27 cellular contexts compared by ENCODE assay signal in genomic region chr12:123961585-123961984, GRCh38.
"Had no signal": no experiment of that assay in that cellular context is flagged by ENCODE, and none has a peak within 500 bp of the region (broad histone marks: within the 10 kb centered on the region; RNA-seq: fewer than 3 reads in every experiment).

No MANE protein-coding gene starts in this region.

- H3K36me3 ChIP-seq: neutrophil, sigmoid colon, suprapubic skin had no signal

- H3K9me3 Mint-ChIP-seq: activated T-cell treated with anti-CD3 and anti-CD28 coated beads, Interleukin-2, amount 50 U/mL, for 24 hours; immature natural killer cell; naive B cell; nephron progenitor cell; stimulated activated naive B cell treated with anti-CD40 and anti-IgM and Interleukin-4, amounts not matched to agents 10 μg/mL and 1 μg/mL and 100 μg/mL, for 72 hours; T-cell; T-helper 2 cell treated with Interferon-gamma antibody and Interleukin-4, amounts not matched to agents 5 μg/mL and 100 μg/mL, for 36 hours had no signal

- H3K4me3 ChIP-seq: sigmoid colon, smooth muscle cell, suprapubic skin, tibial nerve had no signal

- H3K4me3 Mint-ChIP-seq: activated T-cell treated with anti-CD3 and anti-CD28 coated beads, Interleukin-2, amount 50 U/mL, for 24 hours; immature natural killer cell; naive B cell; nephron progenitor cell; stimulated activated naive B cell treated with anti-CD40 and anti-IgM and Interleukin-4, amounts not matched to agents 10 μg/mL and 1 μg/mL and 100 μg/mL, for 72 hours; T-cell; T-helper 2 cell treated with Interferon-gamma antibody and Interleukin-4, amounts not matched to agents 5 μg/mL and 100 μg/mL, for 36 hours had no signal

- H3K27me3 Mint-ChIP-seq: activated T-cell treated with anti-CD3 and anti-CD28 coated beads, Interleukin-2, amount 50 U/mL, for 24 hours; naive B cell; stimulated activated naive B cell treated with anti-CD40 and anti-IgM and Interleukin-4, amounts not matched to agents 10 μg/mL and 1 μg/mL and 100 μg/mL, for 72 hours; T-cell had no signal

- H3K27ac ChIP-seq: neutrophil, sigmoid colon, suprapubic skin, tibial nerve had no signal

- H3K4me1 ChIP-seq: sigmoid colon, tibial nerve had no signal

- H3K9me3 ChIP-seq: heart left ventricle, neutrophil, sigmoid colon, suprapubic skin, tibial nerve had no signal

- H3K27me3 ChIP-seq: heart left ventricle, neutrophil, sigmoid colon, suprapubic skin, tibial nerve had no signal

- DNase-seq: activated CD4-positive, alpha-beta T cell treated with anti-CD3 and anti-CD28 coated beads for 48 hours; activated CD4-positive, alpha-beta T cell treated with anti-CD3 and anti-CD28 coated beads, Interleukin-2, amount 50 U/mL, for 48 hours; activated CD8-positive, alpha-beta memory T cell treated with anti-CD3 and anti-CD28 coated beads, Interleukin-2, amount 50 U/mL, for 48 hours; activated gamma-delta T cell treated with Interleukin-2 at 50 U/mL for 16 hours; activated naive CD4-positive, alpha-beta T cell treated with anti-CD3 and anti-CD28 coated beads, Interleukin-2, amount 50 U/mL, for 16 hours; activated T-cell treated with anti-CD3 and anti-CD28 coated beads, Interleukin-2, amount 50 U/mL, for 24 hours; amniotic stem cell; central memory CD4-positive, alpha-beta T cell; effector CD8-positive, alpha-beta T cell; heart left ventricle; hypothalamus; immature natural killer cell; mammary epithelial cell; naive B cell; nephron progenitor cell; sigmoid colon; stimulated activated CD4-positive, alpha-beta T cell treated with anti-CD3 and anti-CD28 coated beads, Interleukin-1b, Interleukin-23, amount 100 ng/mL, for 48 hours; stimulated activated CD4-positive, alpha-beta T cell treated with anti-CD3 and anti-CD28 coated beads, Interleukin-4, amount 100 ng/mL, for 4 hours; stimulated activated CD8-positive, alpha-beta memory T cell treated with anti-CD3 and anti-CD28 coated beads, Interleukin-4, amount 100 ng/mL, for 48 hours; stimulated activated naive B cell treated with anti-CD40 and anti-IgM and Interleukin-4, amounts not matched to agents 10 μg/mL and 1 μg/mL and 100 μg/mL, for 72 hours; T-cell had no signal

- ATAC-seq: heart left ventricle; left lobe of liver; stimulated activated naive B cell treated with anti-CD40 and anti-IgM and Interleukin-4, amounts not matched to agents 10 μg/mL and 1 μg/mL and 100 μg/mL, for 72 hours; T-cell had no signal

- H3K27ac Mint-ChIP-seq: activated T-cell treated with anti-CD3 and anti-CD28 coated beads, Interleukin-2, amount 50 U/mL, for 24 hours; naive B cell; nephron progenitor cell; stimulated activated naive B cell treated with anti-CD40 and anti-IgM and Interleukin-4, amounts not matched to agents 10 μg/mL and 1 μg/mL and 100 μg/mL, for 72 hours; T-cell; T-helper 2 cell treated with Interferon-gamma antibody and Interleukin-4, amounts not matched to agents 5 μg/mL and 100 μg/mL, for 36 hours had no signal

- H3K36me3 Mint-ChIP-seq: naive B cell had no signal
